25 cellular contexts compared by ENCODE assay signal in genomic region chr5:166240705-166241104, GRCh38.
"Had no signal": no experiment of that assay in that cellular context is flagged by ENCODE, and none has a peak within 500 bp of the region (broad histone marks: within the 10 kb centered on the region; RNA-seq: fewer than 3 reads in every experiment).

No MANE protein-coding gene starts in this region.

- H2AFZ ChIP-seq: neural progenitor cell, parathyroid adenoma had no signal

- H3K9me3 ChIP-seq: ovary, psoas muscle, right lobe of liver, sigmoid colon, thoracic aorta, thyroid gland, tibial nerve, upper lobe of left lung, uterus had no signal

- H3K27me3 ChIP-seq: neural progenitor cell, ovary, right lobe of liver, sigmoid colon, stomach, thyroid gland, tibial nerve, upper lobe of left lung, uterus had no signal

- H3K9ac ChIP-seq: neural progenitor cell, parathyroid adenoma had no signal

- H3K4me2 ChIP-seq: neural progenitor cell had no signal

- H3K27ac ChIP-seq: neural progenitor cell, ovary, parathyroid adenoma, psoas muscle, right lobe of liver, sigmoid colon, stomach, thoracic aorta, thyroid gland, tibial nerve, upper lobe of left lung, uterus had no signal

- H3K79me2 ChIP-seq: parathyroid adenoma had no signal

- DNase-seq: natural killer cell; occipital lobe; ovary; posterior cingulate gyrus; psoas muscle; right cardiac atrium; right lobe of liver; sigmoid colon; small intestine; stimulated activated CD4-positive, alpha-beta T cell treated with anti-CD3 and anti-CD28 coated beads, Interleukin-15, amount 100 ng/mL, for 24 hours; stimulated activated CD4-positive, alpha-beta T cell treated with anti-CD3 and anti-CD28 coated beads, Interleukin-2, amount 100 ng/mL, for 24 hours; stimulated activated CD4-positive, alpha-beta T cell treated with anti-CD3 and anti-CD28 coated beads, Interleukin-2, amount 100 ng/mL, for 48 hours; stimulated activated CD4-positive, alpha-beta T cell treated with anti-CD3 and anti-CD28 coated beads, Interleukin-4, amount 100 ng/mL, for 24 hours; stimulated activated naive B cell treated with anti-CD40 and anti-IgM and Interleukin-4, amounts not matched to agents 10 μg/mL and 1 μg/mL and 100 μg/mL, for 72 hours; stimulated activated naive CD4-positive, alpha-beta T cell treated with Interleukin-2 at 50 U/mL for 16 hours; stomach; thyroid gland; trophoblast cell; upper lobe of left lung; uterus had no signal

- H3K4me1 ChIP-seq: neural progenitor cell, parathyroid adenoma, psoas muscle, right lobe of liver, stomach, thyroid gland, tibial nerve, upper lobe of left lung, uterus had no signal

- ATAC-seq: natural killer cell; psoas muscle; right cardiac atrium; right lobe of liver; stimulated activated effector memory CD8-positive, alpha-beta T cell treated with anti-CD3 and anti-CD28 coated beads, Interleukin-12 subunit alpha, Interleukin-12 subunit beta, amount 100 ng/mL, for 72 hours; stimulated activated naive B cell treated with anti-CD40 and anti-IgM and Interleukin-4, amounts not matched to agents 10 μg/mL and 1 μg/mL and 100 μg/mL, for 72 hours had no signal

- H3K36me3 ChIP-seq: ovary, right lobe of liver, sigmoid colon, stomach, thoracic aorta, thyroid gland, tibial nerve, upper lobe of left lung, uterus had no signal

- H3K4me3 ChIP-seq: neural progenitor cell, ovary, psoas muscle, right lobe of liver, sigmoid colon, stomach, thoracic aorta, thyroid gland, tibial nerve, upper lobe of left lung, uterus had no signal
